1 cellular context compared by ENCODE assay signal in the genomic region with DNA sequence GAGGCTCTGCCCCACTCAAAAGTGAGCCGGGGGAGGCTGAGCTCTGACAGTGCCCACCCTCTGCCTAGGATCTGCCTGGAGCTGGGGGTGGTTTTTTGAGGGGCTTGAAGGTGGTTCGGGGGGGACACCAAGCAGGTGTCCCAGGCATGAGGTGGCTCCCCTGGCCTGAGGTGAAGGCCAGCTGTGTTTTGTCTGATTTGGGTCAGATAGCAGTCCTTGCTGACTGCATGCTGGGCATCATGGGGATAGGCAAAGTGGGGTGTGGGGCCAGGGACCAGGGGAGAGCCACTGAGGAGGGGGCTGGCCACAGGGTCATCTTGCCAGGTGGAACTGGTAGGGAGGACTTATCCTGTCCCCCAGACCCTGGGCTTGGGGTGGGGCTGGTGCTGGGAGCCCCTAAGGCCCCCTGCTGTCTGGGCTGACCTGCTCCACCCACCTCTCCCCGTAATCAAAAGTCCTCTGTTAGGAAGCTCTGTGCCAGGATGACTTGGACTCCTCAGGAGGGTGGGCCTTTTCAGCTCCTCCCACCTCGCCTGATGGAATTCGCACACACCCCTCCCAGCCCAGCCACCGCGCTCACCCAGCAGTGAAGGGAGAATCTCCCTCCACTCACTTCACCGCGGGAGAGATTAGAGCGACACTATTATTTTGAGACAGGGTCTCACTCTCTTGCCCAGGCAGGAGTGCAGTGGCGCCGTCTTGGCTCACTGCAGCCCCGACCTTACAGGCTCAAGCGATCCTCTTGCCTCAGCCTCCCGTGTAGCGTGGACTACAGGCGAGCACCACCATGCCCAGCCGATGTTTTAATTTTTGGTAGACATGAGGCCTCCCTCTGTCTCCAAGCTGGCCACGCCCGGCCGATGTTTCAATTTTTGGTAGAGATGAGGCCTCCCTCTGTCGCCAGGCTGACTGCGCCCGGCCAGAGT.
TF ChIP-seq lines count a peak whose summit lies in the region.

No MANE protein-coding gene starts in this region.

TF ChIP-seq in HepG2, 621 proteins besides CTCF, POLR2A, EP300 and RAD21 (continued from another document and continues in another):
- TF ChIP-seq, protein P1, sequence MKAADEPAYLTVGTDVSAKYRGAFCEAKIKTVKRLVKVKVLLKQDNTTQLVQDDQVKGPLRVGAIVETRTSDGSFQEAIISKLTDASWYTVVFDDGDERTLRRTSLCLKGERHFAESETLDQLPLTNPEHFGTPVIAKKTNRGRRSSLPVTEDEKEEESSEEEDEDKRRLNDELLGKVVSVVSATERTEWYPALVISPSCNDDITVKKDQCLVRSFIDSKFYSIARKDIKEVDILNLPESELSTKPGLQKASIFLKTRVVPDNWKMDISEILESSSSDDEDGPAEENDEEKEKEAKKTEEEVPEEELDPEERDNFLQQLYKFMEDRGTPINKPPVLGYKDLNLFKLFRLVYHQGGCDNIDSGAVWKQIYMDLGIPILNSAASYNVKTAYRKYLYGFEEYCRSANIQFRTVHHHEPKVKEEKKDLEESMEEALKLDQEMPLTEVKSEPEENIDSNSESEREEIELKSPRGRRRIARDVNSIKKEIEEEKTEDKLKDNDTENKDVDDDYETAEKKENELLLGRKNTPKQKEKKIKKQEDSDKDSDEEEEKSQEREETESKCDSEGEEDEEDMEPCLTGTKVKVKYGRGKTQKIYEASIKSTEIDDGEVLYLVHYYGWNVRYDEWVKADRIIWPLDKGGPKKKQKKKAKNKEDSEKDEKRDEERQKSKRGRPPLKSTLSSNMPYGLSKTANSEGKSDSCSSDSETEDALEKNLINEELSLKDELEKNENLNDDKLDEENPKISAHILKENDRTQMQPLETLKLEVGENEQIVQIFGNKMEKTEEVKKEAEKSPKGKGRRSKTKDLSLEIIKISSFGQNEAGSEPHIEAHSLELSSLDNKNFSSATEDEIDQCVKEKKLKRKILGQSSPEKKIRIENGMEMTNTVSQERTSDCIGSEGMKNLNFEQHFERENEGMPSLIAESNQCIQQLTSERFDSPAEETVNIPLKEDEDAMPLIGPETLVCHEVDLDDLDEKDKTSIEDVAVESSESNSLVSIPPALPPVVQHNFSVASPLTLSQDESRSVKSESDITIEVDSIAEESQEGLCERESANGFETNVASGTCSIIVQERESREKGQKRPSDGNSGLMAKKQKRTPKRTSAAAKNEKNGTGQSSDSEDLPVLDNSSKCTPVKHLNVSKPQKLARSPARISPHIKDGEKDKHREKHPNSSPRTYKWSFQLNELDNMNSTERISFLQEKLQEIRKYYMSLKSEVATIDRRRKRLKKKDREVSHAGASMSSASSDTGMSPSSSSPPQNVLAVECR (CRISPR knock-in tag; IDR thresholded peaks at IDR 0.05; ENCODE audit: borderline replicate concordance), result peak; percentile 12; the same call in 1 of the 2 replicates
- TF ChIP-seq GTF3A (CRISPR knock-in tag; conservative IDR thresholded peaks at IDR 0.05), result 0 out of 2 replicates have a peak, but pooled peaks have one; percentile 50
- TF ChIP-seq ZSCAN12 (CRISPR knock-in tag; IDR thresholded peaks at IDR 0.05), result no peak
- peak; percentile 12; the same call in 1 of the 2 replicates for TF ChIP-seq ZBTB38 (CRISPR knock-in tag; IDR thresholded peaks at IDR 0.05)
- no peak for TF ChIP-seq PHB2 (IDR thresholded peaks at IDR 0.05; ENCODE audit: partially characterized antibody)
- TF ChIP-seq ZNF546 (CRISPR knock-in tag; conservative IDR thresholded peaks at IDR 0.05), result no peak; the same call in 1 of the 2 replicates
- TF ChIP-seq SALL1 (CRISPR knock-in tag; IDR thresholded peaks at IDR 0.05), result peak; percentile 29; the same call in 1 of the 2 replicates
- no peak; the same call in 1 of the 2 replicates for TF ChIP-seq SRY (CRISPR knock-in tag; IDR thresholded peaks at IDR 0.05)
- TF ChIP-seq, protein P2, sequence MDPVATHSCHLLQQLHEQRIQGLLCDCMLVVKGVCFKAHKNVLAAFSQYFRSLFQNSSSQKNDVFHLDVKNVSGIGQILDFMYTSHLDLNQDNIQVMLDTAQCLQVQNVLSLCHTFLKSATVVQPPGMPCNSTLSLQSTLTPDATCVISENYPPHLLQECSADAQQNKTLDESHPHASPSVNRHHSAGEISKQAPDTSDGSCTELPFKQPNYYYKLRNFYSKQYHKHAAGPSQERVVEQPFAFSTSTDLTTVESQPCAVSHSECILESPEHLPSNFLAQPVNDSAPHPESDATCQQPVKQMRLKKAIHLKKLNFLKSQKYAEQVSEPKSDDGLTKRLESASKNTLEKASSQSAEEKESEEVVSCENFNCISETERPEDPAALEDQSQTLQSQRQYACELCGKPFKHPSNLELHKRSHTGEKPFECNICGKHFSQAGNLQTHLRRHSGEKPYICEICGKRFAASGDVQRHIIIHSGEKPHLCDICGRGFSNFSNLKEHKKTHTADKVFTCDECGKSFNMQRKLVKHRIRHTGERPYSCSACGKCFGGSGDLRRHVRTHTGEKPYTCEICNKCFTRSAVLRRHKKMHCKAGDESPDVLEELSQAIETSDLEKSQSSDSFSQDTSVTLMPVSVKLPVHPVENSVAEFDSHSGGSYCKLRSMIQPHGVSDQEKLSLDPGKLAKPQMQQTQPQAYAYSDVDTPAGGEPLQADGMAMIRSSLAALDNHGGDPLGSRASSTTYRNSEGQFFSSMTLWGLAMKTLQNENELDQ (CRISPR knock-in tag; IDR thresholded peaks at IDR 0.05; ENCODE audit: borderline replicate concordance), result no peak
- TF ChIP-seq BRD4 (CRISPR knock-in tag; IDR thresholded peaks at IDR 0.05), result no peak
- TF ChIP-seq SSRP1 (CRISPR knock-in tag; IDR thresholded peaks at IDR 0.05), result no peak; the same call in 1 of the 2 replicates
- TF ChIP-seq, protein P3, sequence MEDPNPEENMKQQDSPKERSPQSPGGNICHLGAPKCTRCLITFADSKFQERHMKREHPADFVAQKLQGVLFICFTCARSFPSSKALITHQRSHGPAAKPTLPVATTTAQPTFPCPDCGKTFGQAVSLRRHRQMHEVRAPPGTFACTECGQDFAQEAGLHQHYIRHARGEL (CRISPR knock-in tag; IDR thresholded peaks at IDR 0.05), result no peak
- no peak for TF ChIP-seq HHEX (CRISPR knock-in tag; IDR thresholded peaks at IDR 0.05)
- no peak for TF ChIP-seq ZKSCAN5 (CRISPR knock-in tag; IDR thresholded peaks at IDR 0.05)
- TF ChIP-seq ZNF101 (CRISPR knock-in tag; IDR thresholded peaks at IDR 0.05; ENCODE audit: borderline replicate concordance, low read depth), result no peak
- no peak for TF ChIP-seq SATB2 (CRISPR knock-in tag; IDR thresholded peaks at IDR 0.05)
- TF ChIP-seq, protein P4, sequence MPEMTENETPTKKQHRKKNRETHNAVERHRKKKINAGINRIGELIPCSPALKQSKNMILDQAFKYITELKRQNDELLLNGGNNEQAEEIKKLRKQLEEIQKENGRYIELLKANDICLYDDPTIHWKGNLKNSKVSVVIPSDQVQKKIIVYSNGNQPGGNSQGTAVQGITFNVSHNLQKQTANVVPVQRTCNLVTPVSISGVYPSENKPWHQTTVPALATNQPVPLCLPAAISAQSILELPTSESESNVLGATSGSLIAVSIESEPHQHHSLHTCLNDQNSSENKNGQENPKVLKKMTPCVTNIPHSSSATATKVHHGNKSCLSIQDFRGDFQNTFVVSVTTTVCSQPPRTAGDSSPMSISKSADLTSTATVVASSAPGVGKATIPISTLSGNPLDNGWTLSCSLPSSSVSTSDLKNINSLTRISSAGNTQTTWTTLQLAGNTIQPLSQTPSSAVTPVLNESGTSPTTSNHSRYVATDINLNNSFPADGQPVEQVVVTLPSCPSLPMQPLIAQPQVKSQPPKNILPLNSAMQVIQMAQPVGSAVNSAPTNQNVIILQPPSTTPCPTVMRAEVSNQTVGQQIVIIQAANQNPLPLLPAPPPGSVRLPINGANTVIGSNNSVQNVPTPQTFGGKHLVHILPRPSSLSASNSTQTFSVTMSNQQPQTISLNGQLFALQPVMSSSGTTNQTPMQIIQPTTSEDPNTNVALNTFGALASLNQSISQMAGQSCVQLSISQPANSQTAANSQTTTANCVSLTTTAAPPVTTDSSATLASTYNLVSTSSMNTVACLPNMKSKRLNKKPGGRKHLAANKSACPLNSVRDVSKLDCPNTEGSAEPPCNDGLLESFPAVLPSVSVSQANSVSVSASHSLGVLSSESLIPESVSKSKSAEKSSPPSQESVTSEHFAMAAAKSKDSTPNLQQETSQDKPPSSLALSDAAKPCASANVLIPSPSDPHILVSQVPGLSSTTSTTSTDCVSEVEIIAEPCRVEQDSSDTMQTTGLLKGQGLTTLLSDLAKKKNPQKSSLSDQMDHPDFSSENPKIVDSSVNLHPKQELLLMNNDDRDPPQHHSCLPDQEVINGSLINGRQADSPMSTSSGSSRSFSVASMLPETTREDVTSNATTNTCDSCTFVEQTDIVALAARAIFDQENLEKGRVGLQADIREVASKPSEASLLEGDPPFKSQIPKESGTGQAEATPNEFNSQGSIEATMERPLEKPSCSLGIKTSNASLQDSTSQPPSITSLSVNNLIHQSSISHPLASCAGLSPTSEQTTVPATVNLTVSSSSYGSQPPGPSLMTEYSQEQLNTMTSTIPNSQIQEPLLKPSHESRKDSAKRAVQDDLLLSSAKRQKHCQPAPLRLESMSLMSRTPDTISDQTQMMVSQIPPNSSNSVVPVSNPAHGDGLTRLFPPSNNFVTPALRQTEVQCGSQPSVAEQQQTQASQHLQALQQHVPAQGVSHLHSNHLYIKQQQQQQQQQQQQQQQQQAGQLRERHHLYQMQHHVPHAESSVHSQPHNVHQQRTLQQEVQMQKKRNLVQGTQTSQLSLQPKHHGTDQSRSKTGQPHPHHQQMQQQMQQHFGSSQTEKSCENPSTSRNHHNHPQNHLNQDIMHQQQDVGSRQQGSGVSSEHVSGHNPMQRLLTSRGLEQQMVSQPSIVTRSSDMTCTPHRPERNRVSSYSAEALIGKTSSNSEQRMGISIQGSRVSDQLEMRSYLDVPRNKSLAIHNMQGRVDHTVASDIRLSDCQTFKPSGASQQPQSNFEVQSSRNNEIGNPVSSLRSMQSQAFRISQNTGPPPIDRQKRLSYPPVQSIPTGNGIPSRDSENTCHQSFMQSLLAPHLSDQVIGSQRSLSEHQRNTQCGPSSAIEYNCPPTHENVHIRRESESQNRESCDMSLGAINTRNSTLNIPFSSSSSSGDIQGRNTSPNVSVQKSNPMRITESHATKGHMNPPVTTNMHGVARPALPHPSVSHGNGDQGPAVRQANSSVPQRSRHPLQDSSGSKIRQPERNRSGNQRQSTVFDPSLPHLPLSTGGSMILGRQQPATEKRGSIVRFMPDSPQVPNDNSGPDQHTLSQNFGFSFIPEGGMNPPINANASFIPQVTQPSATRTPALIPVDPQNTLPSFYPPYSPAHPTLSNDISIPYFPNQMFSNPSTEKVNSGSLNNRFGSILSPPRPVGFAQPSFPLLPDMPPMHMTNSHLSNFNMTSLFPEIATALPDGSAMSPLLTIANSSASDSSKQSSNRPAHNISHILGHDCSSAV (CRISPR knock-in tag; IDR thresholded peaks at IDR 0.05; ENCODE audit: borderline replicate concordance), result no peak
- no peak for TF ChIP-seq ZNF567 (CRISPR knock-in tag; IDR thresholded peaks at IDR 0.05; ENCODE audit: borderline replicate concordance)
- TF ChIP-seq ZMYM2 (CRISPR knock-in tag; IDR thresholded peaks at IDR 0.05), result no peak
- TF ChIP-seq, protein P5, sequence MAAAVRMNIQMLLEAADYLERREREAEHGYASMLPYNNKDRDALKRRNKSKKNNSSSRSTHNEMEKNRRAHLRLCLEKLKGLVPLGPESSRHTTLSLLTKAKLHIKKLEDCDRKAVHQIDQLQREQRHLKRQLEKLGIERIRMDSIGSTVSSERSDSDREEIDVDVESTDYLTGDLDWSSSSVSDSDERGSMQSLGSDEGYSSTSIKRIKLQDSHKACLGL (CRISPR knock-in tag; IDR thresholded peaks at IDR 0.05), result no peak; the same call in 1 of the 2 replicates
- TF ChIP-seq, protein P6, sequence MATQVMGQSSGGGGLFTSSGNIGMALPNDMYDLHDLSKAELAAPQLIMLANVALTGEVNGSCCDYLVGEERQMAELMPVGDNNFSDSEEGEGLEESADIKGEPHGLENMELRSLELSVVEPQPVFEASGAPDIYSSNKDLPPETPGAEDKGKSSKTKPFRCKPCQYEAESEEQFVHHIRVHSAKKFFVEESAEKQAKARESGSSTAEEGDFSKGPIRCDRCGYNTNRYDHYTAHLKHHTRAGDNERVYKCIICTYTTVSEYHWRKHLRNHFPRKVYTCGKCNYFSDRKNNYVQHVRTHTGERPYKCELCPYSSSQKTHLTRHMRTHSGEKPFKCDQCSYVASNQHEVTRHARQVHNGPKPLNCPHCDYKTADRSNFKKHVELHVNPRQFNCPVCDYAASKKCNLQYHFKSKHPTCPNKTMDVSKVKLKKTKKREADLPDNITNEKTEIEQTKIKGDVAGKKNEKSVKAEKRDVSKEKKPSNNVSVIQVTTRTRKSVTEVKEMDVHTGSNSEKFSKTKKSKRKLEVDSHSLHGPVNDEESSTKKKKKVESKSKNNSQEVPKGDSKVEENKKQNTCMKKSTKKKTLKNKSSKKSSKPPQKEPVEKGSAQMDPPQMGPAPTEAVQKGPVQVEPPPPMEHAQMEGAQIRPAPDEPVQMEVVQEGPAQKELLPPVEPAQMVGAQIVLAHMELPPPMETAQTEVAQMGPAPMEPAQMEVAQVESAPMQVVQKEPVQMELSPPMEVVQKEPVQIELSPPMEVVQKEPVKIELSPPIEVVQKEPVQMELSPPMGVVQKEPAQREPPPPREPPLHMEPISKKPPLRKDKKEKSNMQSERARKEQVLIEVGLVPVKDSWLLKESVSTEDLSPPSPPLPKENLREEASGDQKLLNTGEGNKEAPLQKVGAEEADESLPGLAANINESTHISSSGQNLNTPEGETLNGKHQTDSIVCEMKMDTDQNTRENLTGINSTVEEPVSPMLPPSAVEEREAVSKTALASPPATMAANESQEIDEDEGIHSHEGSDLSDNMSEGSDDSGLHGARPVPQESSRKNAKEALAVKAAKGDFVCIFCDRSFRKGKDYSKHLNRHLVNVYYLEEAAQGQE (IDR thresholded peaks at IDR 0.05; ENCODE audit: borderline replicate concordance in 1 of 2, low read depth in 1 of 2, low read length in 2 of 2), result no peak
- TF ChIP-seq FOSL2 (CRISPR knock-in tag; IDR thresholded peaks at IDR 0.05), result 0 out of 2 replicates have a peak, but pooled peaks have one; percentile 15
- TF ChIP-seq ZFX (CRISPR knock-in tag; IDR thresholded peaks at IDR 0.05; ENCODE audit: low read depth), result peak; percentile 59
- TF ChIP-seq WIZ (CRISPR knock-in tag; IDR thresholded peaks at IDR 0.05), result no peak
- peak; percentile 80 for TF ChIP-seq ZNF263 (CRISPR knock-in tag; IDR thresholded peaks at IDR 0.05)
- no peak for TF ChIP-seq ZNF841 (CRISPR knock-in tag; IDR thresholded peaks at IDR 0.05; ENCODE audit: borderline replicate concordance)
- TF ChIP-seq JUND (CRISPR knock-in tag; IDR thresholded peaks at IDR 0.05), result no peak
- TF ChIP-seq, protein P7, sequence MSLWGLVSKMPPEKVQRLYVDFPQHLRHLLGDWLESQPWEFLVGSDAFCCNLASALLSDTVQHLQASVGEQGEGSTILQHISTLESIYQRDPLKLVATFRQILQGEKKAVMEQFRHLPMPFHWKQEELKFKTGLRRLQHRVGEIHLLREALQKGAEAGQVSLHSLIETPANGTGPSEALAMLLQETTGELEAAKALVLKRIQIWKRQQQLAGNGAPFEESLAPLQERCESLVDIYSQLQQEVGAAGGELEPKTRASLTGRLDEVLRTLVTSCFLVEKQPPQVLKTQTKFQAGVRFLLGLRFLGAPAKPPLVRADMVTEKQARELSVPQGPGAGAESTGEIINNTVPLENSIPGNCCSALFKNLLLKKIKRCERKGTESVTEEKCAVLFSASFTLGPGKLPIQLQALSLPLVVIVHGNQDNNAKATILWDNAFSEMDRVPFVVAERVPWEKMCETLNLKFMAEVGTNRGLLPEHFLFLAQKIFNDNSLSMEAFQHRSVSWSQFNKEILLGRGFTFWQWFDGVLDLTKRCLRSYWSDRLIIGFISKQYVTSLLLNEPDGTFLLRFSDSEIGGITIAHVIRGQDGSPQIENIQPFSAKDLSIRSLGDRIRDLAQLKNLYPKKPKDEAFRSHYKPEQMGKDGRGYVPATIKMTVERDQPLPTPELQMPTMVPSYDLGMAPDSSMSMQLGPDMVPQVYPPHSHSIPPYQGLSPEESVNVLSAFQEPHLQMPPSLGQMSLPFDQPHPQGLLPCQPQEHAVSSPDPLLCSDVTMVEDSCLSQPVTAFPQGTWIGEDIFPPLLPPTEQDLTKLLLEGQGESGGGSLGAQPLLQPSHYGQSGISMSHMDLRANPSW (CRISPR knock-in tag; IDR thresholded peaks at IDR 0.05; ENCODE audit: borderline replicate concordance), result no peak
